1 cellular context compared by ENCODE assay signal in the genomic region with DNA sequence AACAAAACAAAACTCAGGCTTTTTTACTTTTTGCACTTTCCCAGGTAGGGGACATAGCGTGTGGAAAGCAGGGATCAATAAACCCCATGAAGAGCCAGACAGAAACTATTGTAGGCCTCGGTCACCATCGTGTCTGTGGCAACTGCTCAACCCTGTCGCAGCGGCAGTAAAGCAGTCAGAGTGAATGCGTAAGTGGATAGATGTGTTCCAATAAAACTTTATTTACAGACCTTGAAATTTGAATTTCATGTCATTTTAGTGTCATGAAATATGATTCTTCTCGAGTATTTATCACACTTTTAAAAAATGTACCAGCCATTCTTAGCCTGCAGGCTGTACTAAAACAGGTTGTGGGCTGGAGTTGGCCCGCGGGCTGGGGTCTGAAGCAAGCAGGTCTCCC.
TF ChIP-seq lines count a peak whose summit lies in the region.

No MANE protein-coding gene starts in this region.

TF ChIP-seq in H1, 55 proteins besides CTCF, POLR2A, EP300 and RAD21:
- TF ChIP-seq TEAD4 (IDR thresholded peaks at IDR 0.05; ENCODE audit: low read depth, low read length) (no peak), HDAC6 (IDR thresholded peaks at IDR 0.05; ENCODE audit: low read depth, low read length) (no peak), CEBPB (IDR thresholded peaks at IDR 0.05; ENCODE audit: low read depth, low read length) (no peak), HDAC2 (IDR thresholded peaks at IDR 0.05; ENCODE audit: borderline replicate concordance in 1 of 2, low read depth in 2 of 2, low read length in 2 of 2) (no peak), TCF12 (IDR thresholded peaks at IDR 0.05; ENCODE audit: low read depth, low read length) (no peak), SUZ12 (IDR thresholded peaks at IDR 0.05; ENCODE audit: low read length) (no peak), SP2 (IDR thresholded peaks at IDR 0.05; ENCODE audit: low read length) (no peak), RXRA (IDR thresholded peaks at IDR 0.05; ENCODE audit: insufficient read depth, low read depth, low read length) (no peak), SIRT6 (IDR thresholded peaks at IDR 0.05; ENCODE audit: low read length) (no peak), CBX8 (IDR thresholded peaks at IDR 0.05; ENCODE audit: borderline replicate concordance, low read depth, low read length) (no peak)
